In genomic region chr6:21745543-21746337, GRCh38 we compare ENCODE assay signal across 20 cellular contexts.
"Had no signal": no experiment of that assay in that cellular context is flagged by ENCODE, and none has a peak within 500 bp of the region (broad histone marks: within the 10 kb centered on the region; RNA-seq: fewer than 3 reads in every experiment).

No MANE protein-coding gene starts in this region.

- DNase-seq: activated CD4-positive, alpha-beta T cell treated with anti-CD3 and anti-CD28 coated beads for 1 hour; activated CD4-positive, alpha-beta T cell treated with anti-CD3 and anti-CD28 coated beads, Interleukin-2, amount 50 U/mL, for 4 hours; activated gamma-delta T cell; adrenal gland; effector memory CD8-positive, alpha-beta T cell; foreskin keratinocyte; glutamatergic neuron; hypothalamus; lower lobe of right lung; nucleus accumbens; stimulated activated CD4-positive, alpha-beta T cell treated with anti-CD3 and anti-CD28 coated beads, Interleukin-1b, Interleukin-23, amount 100 ng/mL, for 48 hours; stimulated activated CD8-positive, alpha-beta memory T cell treated with anti-CD3 and anti-CD28 coated beads, Interleukin-4, amount 100 ng/mL, for 48 hours; stimulated activated naive CD4-positive, alpha-beta T cell treated with Interleukin-2 at 50 U/mL for 16 hours; T-helper 17 cell; tibial artery had no signal

- FAIRE-seq: keratinocyte had no signal

- H3K27ac ChIP-seq: adrenal gland, foreskin keratinocyte, lower lobe of right lung, tibial artery, vagina, VCaP had no signal

- ATAC-seq: activated naive CD4-positive, alpha-beta T cell treated with anti-CD3 and anti-CD28 coated beads, Interleukin-2, amount 50 U/mL, for 72 hours; effector memory CD8-positive, alpha-beta T cell; foreskin keratinocyte; lower lobe of right lung; natural killer cell treated with Interleukin-12 subunit alpha and Interleukin-12 subunit beta and Interleukin-15 and Interleukin-18, amount 100 ng/mL, for 72 hours; T-helper 17 cell had no signal

- H3K36me3 ChIP-seq: adrenal gland, lower lobe of right lung, tibial artery, vagina had no signal

- H3K4me3 ChIP-seq: adrenal gland, lower lobe of right lung, tibial artery, vagina had no signal

- H3K27me3 ChIP-seq: adrenal gland, foreskin keratinocyte, tibial artery, vagina had no signal

- H3K9me3 ChIP-seq: adrenal gland, lower lobe of right lung, tibial artery, vagina had no signal
